Comparison of ENCODE assay signal across 20 cellular contexts in genomic region chr17:74935048-74935447, GRCh38. TPM values are rescaled to one million over a fixed set of nuclear protein-coding genes. Genes with fewer than 3 reads are reported as not detected.
DNase-seq lines count a peak whose midpoint lies in the region; ATAC-seq and TF ChIP-seq lines count a peak whose summit lies in the region.
"Had no signal": no experiment of that assay in that cellular context is flagged by ENCODE, and none has a peak within 500 bp of the region (broad histone marks: within the 10 kb centered on the region; RNA-seq: fewer than 3 reads in every experiment).

No MANE protein-coding gene starts in this region.

- H3K79me2 ChIP-seq in OCI-LY7 (ENCODE audit: insufficient read depth, low read depth, low read length) = no peaks in the 10 kb centered on the region

- H3K36me3 ChIP-seq in OCI-LY7 (ENCODE audit: insufficient read depth, low read length) = no peaks in the 10 kb centered on the region
- H3K36me3 ChIP-seq: MG63 had no signal

- H3K27ac ChIP-seq in VCaP (peak overlapping the region; percentile 53; the same call in 1 of the 2 replicates), OCI-LY7 (ENCODE audit: low read depth, low read length, poor library complexity, severe bottlenecking) (no peak overlapping the region)
- H3K27ac ChIP-seq: PC-9, RWPE1 had no signal

- BruUV-seq in OCI-LY7 (replicated peaks; lab: Mats Ljungman, UMichigan) = no TSS peak

- no peak for DNase-seq in activated naive CD8-positive, alpha-beta T cell treated with anti-CD3 and anti-CD28 coated beads, Interleukin-2, amount 50 U/mL, for 24 hours
- DNase-seq in glutamatergic neuron = no peak
- no peak for DNase-seq in effector CD8-positive, alpha-beta T cell (lab: John Stamatoyannopoulos, UW)
- DNase-seq in NCI-H2107 (lab: John Stamatoyannopoulos, UW) = no peak
- no peak for DNase-seq in iPS-NIHi7 (ENCODE audit: extremely low spot score)
- no peak for DNase-seq in OCI-LY7 (ENCODE audit: low spot score)
- DNase-seq: 8988T, GOT3, HFFc6, IMR-90, MG63, NCI-H1048, NCI-H1436, NCI-H2029, NCI-H446 treated with DMSO at 0.1 percent for 48 hours, PC-9 had no signal

- no peak overlapping the region for H3K27ac Mint-ChIP-seq in activated naive CD8-positive, alpha-beta T cell
- H3K27ac Mint-ChIP-seq in activated naive CD8-positive, alpha-beta T cell treated with anti-CD3 and anti-CD28 coated beads, Interleukin-2, amount 50 U/mL, for 24 hours = no peak overlapping the region
- H3K27ac Mint-ChIP-seq in glutamatergic neuron (ENCODE audit: unreplicated experiment) = no peak overlapping the region
- H3K27ac Mint-ChIP-seq: B cell, HFFc6 had no signal

- H2AFZ ChIP-seq in OCI-LY7 (ENCODE audit: low read length) = no peak overlapping the region
- H2AFZ ChIP-seq: PC-9 had no signal

- TF ChIP-seq CTCF in VCaP (conservative IDR thresholded peaks at IDR 0.05) = no peak
- TF ChIP-seq CTCF in glutamatergic neuron (IDR thresholded peaks at IDR 0.05; ENCODE audit: partially characterized antibody, unreplicated experiment) = no peak
- no peak for TF ChIP-seq CTCF in OCI-LY7 (conservative IDR thresholded peaks at IDR 0.05; ENCODE audit: low read length)

- H3K4me1 ChIP-seq in OCI-LY7 (ENCODE audit: insufficient read depth, low read length, poor library complexity, severe bottlenecking) = peaks cover 5% of the 10 kb centered on the region

- H3K9me3 ChIP-seq in OCI-LY7 (ENCODE audit: low read length) = no peaks in the 10 kb centered on the region
- H3K9me3 ChIP-seq: MG63 had no signal

- CTCF ChIA-PET in OCI-LY7 (lab: Charles Lee; ENCODE audit: unreplicated experiment) = interaction anchor here (0.6 kb wide), 1 partner anchor 78 kb away, joined by 3 read pairs; the partner anchor contains the start of gene MRPL58

- H4K20me1 ChIP-seq in OCI-LY7 (ENCODE audit: insufficient read depth, low read length) = no peaks in the 10 kb centered on the region

- H3K4me3 ChIP-seq in OCI-LY7 (ENCODE audit: low read depth, low read length, poor library complexity, severe bottlenecking) = no peak overlapping the region
- H3K4me3 ChIP-seq: MG63, PC-9 had no signal

- POLR2A ChIA-PET in OCI-LY7 (lab: Charles Lee) = no interaction called here

- H3K9me2 ChIP-seq in OCI-LY7 (ENCODE audit: insufficient read depth, low read length) = no peaks in the 10 kb centered on the region

- H3K9me3 Mint-ChIP-seq in activated naive CD8-positive, alpha-beta T cell (ENCODE audit: low read depth) = no peaks in the 10 kb centered on the region
- no peaks in the 10 kb centered on the region for H3K9me3 Mint-ChIP-seq in activated naive CD8-positive, alpha-beta T cell treated with anti-CD3 and anti-CD28 coated beads, Interleukin-2, amount 50 U/mL, for 24 hours
- peaks cover 3% of the 10 kb centered on the region for H3K9me3 Mint-ChIP-seq in glutamatergic neuron (ENCODE audit: unreplicated experiment)
- H3K9me3 Mint-ChIP-seq: HFFc6 had no signal

- H3K4me1 Mint-ChIP-seq in activated naive CD8-positive, alpha-beta T cell (ENCODE audit: low read depth) = peaks cover 2% of the 10 kb centered on the region
- H3K4me1 Mint-ChIP-seq in activated naive CD8-positive, alpha-beta T cell treated with anti-CD3 and anti-CD28 coated beads, Interleukin-2, amount 50 U/mL, for 24 hours = peaks cover 2% of the 10 kb centered on the region
- H3K4me1 Mint-ChIP-seq in glutamatergic neuron (ENCODE audit: low read depth, unreplicated experiment) = peaks cover 10% of the 10 kb centered on the region
- H3K4me1 Mint-ChIP-seq: B cell had no signal

- ATAC-seq in activated naive CD8-positive, alpha-beta T cell treated with anti-CD3 and anti-CD28 coated beads, Interleukin-2, amount 50 U/mL, for 24 hours = no peak

- intact Hi-C loops in OCI-LY7 (cut with micrococcal nuclease; ENCODE audit: unreplicated experiment) = no loop called here

- peak overlapping the region; percentile 27 for H3K4me3 Mint-ChIP-seq in activated naive CD8-positive, alpha-beta T cell
- H3K4me3 Mint-ChIP-seq in activated naive CD8-positive, alpha-beta T cell treated with anti-CD3 and anti-CD28 coated beads, Interleukin-2, amount 50 U/mL, for 24 hours = no peak overlapping the region
- peak overlapping the region; percentile 64 for H3K4me3 Mint-ChIP-seq in glutamatergic neuron (ENCODE audit: unreplicated experiment)
- H3K4me3 Mint-ChIP-seq: B cell, HFFc6 had no signal

- H3K36me3 Mint-ChIP-seq in activated naive CD8-positive, alpha-beta T cell = no peaks in the 10 kb centered on the region
- no peaks in the 10 kb centered on the region for H3K36me3 Mint-ChIP-seq in activated naive CD8-positive, alpha-beta T cell treated with anti-CD3 and anti-CD28 coated beads, Interleukin-2, amount 50 U/mL, for 24 hours (ENCODE audit: low read depth)
- H3K36me3 Mint-ChIP-seq in glutamatergic neuron (ENCODE audit: unreplicated experiment) = no peaks in the 10 kb centered on the region

- peaks cover 33% of the 10 kb centered on the region for H3K27me3 Mint-ChIP-seq in activated naive CD8-positive, alpha-beta T cell
- peaks cover 68% of the 10 kb centered on the region for H3K27me3 Mint-ChIP-seq in activated naive CD8-positive, alpha-beta T cell treated with anti-CD3 and anti-CD28 coated beads, Interleukin-2, amount 50 U/mL, for 24 hours
- peaks cover 28% of the 10 kb centered on the region for H3K27me3 Mint-ChIP-seq in glutamatergic neuron (ENCODE audit: unreplicated experiment)

- H3K4me2 ChIP-seq in OCI-LY7 (ENCODE audit: low read length) = no peak overlapping the region
- H3K4me2 ChIP-seq: PC-9 had no signal

RNA-seq across cellular contexts. Expression of gene OTOP3, which starts 0.7 kb away (rescaled TPM):
- total RNA-seq in glutamatergic neuron (ENCODE audit: unreplicated experiment) = not detected
- not detected in 2 replicates for total RNA-seq in OCI-LY7 (2014; rRNA removed; shearing (Covaris generic))
- total RNA-seq in OCI-LY7 (2022) = not detected in 2 replicates
- total RNA-seq: B cell, HFFc6, IMR-90, PC-9 had no signal

RNA-seq across cellular contexts. Expression of gene OTOP2, which starts 11.0 kb away (rescaled TPM):
- total RNA-seq in glutamatergic neuron (ENCODE audit: unreplicated experiment) (not detected), OCI-LY7 (2022) (not detected in 2 replicates)
- not detected in 2 replicates for total RNA-seq in OCI-LY7 (2014; rRNA removed; shearing (Covaris generic))
- total RNA-seq: B cell, HFFc6, IMR-90, PC-9 had no signal

RNA-seq across cellular contexts. Expression of gene USH1G, which starts 12.0 kb away (rescaled TPM):
- total RNA-seq in glutamatergic neuron (ENCODE audit: unreplicated experiment) = 0.12 TPM
- total RNA-seq in OCI-LY7 (2014; rRNA removed; shearing (Covaris generic)) = not detected in 2 replicates
- total RNA-seq in OCI-LY7 (2022) = not detected in 2 replicates
- total RNA-seq: B cell, HFFc6, IMR-90 had no signal

RNA-seq across cellular contexts. Expression of gene HID1, which starts 37.5 kb away (rescaled TPM):
- total RNA-seq in glutamatergic neuron (ENCODE audit: unreplicated experiment) = 106 TPM
- total RNA-seq in OCI-LY7 (2014; rRNA removed; shearing (Covaris generic)) = 0.35 and 0.85 TPM in 2 replicates
- total RNA-seq in OCI-LY7 (2022) = 8.5 and 9.9 TPM in 2 replicates

RNA-seq across cellular contexts. Expression of gene FADS6, which starts 41.6 kb away (rescaled TPM):
- total RNA-seq in glutamatergic neuron (ENCODE audit: unreplicated experiment) (not detected), OCI-LY7 (2022) (not detected in 2 replicates)
- total RNA-seq in OCI-LY7 (2014; rRNA removed; shearing (Covaris generic)) = not detected in 2 replicates
- total RNA-seq: B cell, HFFc6, IMR-90, PC-9 had no signal
